20 cellular contexts compared by ENCODE assay signal in the genomic region with DNA sequence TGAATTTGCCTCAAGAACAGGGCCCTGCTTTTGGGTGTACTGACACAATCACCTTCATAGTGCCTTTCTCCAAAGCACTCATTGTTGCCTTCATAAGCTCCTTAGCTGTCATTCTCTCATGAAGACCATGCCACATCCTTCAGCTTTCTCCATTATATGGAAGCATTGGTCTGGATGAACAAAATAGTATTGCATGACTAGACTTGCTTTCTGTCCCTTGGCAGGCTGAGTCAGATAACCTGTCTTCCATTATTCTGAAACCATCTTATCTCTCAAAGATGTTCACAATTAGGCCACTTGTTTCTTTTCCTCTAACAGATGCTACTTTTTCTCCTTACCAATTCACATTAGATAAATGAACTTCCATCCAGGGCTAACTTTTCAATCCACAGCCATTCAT.
A peak's percentile ranks its signal among the peaks of the same experiment; 100 is the strongest.
DNase-seq lines count a peak whose midpoint lies in the region; ATAC-seq and TF ChIP-seq lines count a peak whose summit lies in the region.
"Had no signal": no experiment of that assay in that cellular context is flagged by ENCODE, and none has a peak within 500 bp of the region (broad histone marks: within the 10 kb centered on the region; RNA-seq: fewer than 3 reads in every experiment).

No MANE protein-coding gene starts in this region.

- TF ChIP-seq POLR2A in breast epithelium (IDR thresholded peaks at IDR 0.05): no peak

- no peak overlapping the region for H3K9ac ChIP-seq in mammary epithelial cell (ENCODE audit: insufficient read depth, low read length)
- H3K9ac ChIP-seq: BLaER1 treated with 17β-estradiol and CSF1 and Interleukin-3, amounts not matched to agents 10 nM and 100 nM had no signal

- no peak overlapping the region for H3K4me3 ChIP-seq in mammary epithelial cell (replicated peaks in 1 of 3; ENCODE audit: insufficient read depth in 1 of 3, low read depth in 2 of 3, low read length in 3 of 3)
- H3K4me3 ChIP-seq in breast epithelium: no peak overlapping the region
- no peak overlapping the region for H3K4me3 ChIP-seq in epithelial cell of esophagus (ENCODE audit: low read length)
- H3K4me3 ChIP-seq: A549; BLaER1 treated with 17β-estradiol and CSF1 and Interleukin-3, amounts not matched to agents 10 nM and 100 nM; GM12878 had no signal

- peaks cover 0 to 13% (median 0%) of the 10 kb centered on the region in 3 donors for H3K36me3 Mint-ChIP-seq in immature natural killer cell
- H3K36me3 Mint-ChIP-seq: CD8-positive, alpha-beta T cell had no signal

- in situ Hi-C loops in mammary epithelial cell (cut with MboI; ENCODE audit: low sequenced_read_pairs in 2 of 2): no loop called here

- H3K36me3 ChIP-seq in mammary epithelial cell (ENCODE audit: insufficient read depth, low read length) (no peaks in the 10 kb centered on the region), breast epithelium (no peaks in the 10 kb centered on the region)
- H3K36me3 ChIP-seq: BLaER1 treated with 17β-estradiol and CSF1 and Interleukin-3, amounts not matched to agents 10 nM and 100 nM had no signal

- no peak for ATAC-seq in GM19035 (IDR thresholded peaks at IDR 0.05; ENCODE audit: unreplicated experiment)
- ATAC-seq: A549; CD8-positive, alpha-beta T cell; GM12878 had no signal

- H3K4me1 ChIP-seq in mammary epithelial cell (ENCODE audit: insufficient read depth, low read length) (peaks cover 14% of the 10 kb centered on the region), breast epithelium (no peaks in the 10 kb centered on the region)
- H3K4me1 ChIP-seq: A549, Caco-2 had no signal

- no peaks in the 10 kb centered on the region for H4K20me1 ChIP-seq in mammary epithelial cell (ENCODE audit: insufficient read depth, low read length)
- H4K20me1 ChIP-seq: BLaER1 treated with 17β-estradiol and CSF1 and Interleukin-3, amounts not matched to agents 10 nM and 100 nM had no signal

- TF ChIP-seq CTCF in mammary epithelial cell (conservative IDR thresholded peaks at IDR 0.05 in 1 of 2, IDR thresholded peaks at IDR 0.05 in 1 of 2; ENCODE audit: extremely low read depth in 1 of 2, insufficient read depth in 1 of 2, low read depth in 1 of 2, low read length in 2 of 2): no peak
- TF ChIP-seq CTCF in breast epithelium (IDR thresholded peaks at IDR 0.05): no peak
- no peak for TF ChIP-seq CTCF in epithelial cell of esophagus (IDR thresholded peaks at IDR 0.05; ENCODE audit: insufficient read depth, low read depth, low read length, missing control alignments)

- CTCF ChIA-PET in mammary epithelial cell (lab: Charles Lee; ENCODE audit: low non-redundant PET): interaction anchor here (0.5 kb wide), 1 partner anchor 1858 kb away, joined by 3 read pairs; no protein-coding TSS in a partner anchor

- H3K4me3 Mint-ChIP-seq in immature natural killer cell: no peak overlapping the region
- H3K4me3 Mint-ChIP-seq: B cell; CD4-positive, alpha-beta T cell; CD8-positive, alpha-beta T cell had no signal

- H3K4me1 Mint-ChIP-seq in immature natural killer cell: peaks cover 37 to 55% of the 10 kb centered on the region in 2 donors
- H3K4me1 Mint-ChIP-seq: B cell had no signal

- H3K27ac ChIP-seq in mammary epithelial cell (ENCODE audit: insufficient read depth, low read depth, low read length) (no peak overlapping the region), breast epithelium (no peak overlapping the region)
- H3K27ac ChIP-seq: 22Rv1; A549; BLaER1 treated with 17β-estradiol and CSF1 and Interleukin-3, amounts not matched to agents 10 nM and 100 nM; C4-2B had no signal

- no peaks in the 10 kb centered on the region for H3K79me2 ChIP-seq in mammary epithelial cell (ENCODE audit: insufficient read depth, low read length)

- peaks cover 0 to 2% (median 0%) of the 10 kb centered on the region in 3 donors for H3K27me3 Mint-ChIP-seq in immature natural killer cell (ENCODE audit: low read depth in 3 of 3)
- H3K27me3 Mint-ChIP-seq: B cell; CD4-positive, alpha-beta T cell had no signal

- dilution Hi-C loops in mammary epithelial cell (cut with HindIII; ENCODE audit: low sequenced_read_pairs): no loop called here

- peak overlapping the region in 5 of 6 donors; percentile 7 to 56 (median 52) for H3K27ac Mint-ChIP-seq in immature natural killer cell
- H3K27ac Mint-ChIP-seq: B cell; CD4-positive, alpha-beta T cell; CD8-positive, alpha-beta T cell had no signal

- H3K27me3 ChIP-seq in mammary epithelial cell (ENCODE audit: insufficient read depth, low read length) (no peaks in the 10 kb centered on the region), breast epithelium (no peaks in the 10 kb centered on the region)
- H3K27me3 ChIP-seq: BLaER1 treated with 17β-estradiol and CSF1 and Interleukin-3, amounts not matched to agents 10 nM and 100 nM had no signal

- H3K4me2 ChIP-seq in mammary epithelial cell (ENCODE audit: insufficient read depth, low read depth, low read length): peak overlapping the region; percentile 15
- H3K4me2 ChIP-seq: A549; BLaER1 treated with 17β-estradiol and CSF1 and Interleukin-3, amounts not matched to agents 10 nM and 100 nM had no signal

- peaks cover 0 to 14% (median 0%) of the 10 kb centered on the region in 6 donors for H3K9me3 Mint-ChIP-seq in immature natural killer cell

- BruUV-seq in mammary epithelial cell (replicated peaks; lab: Mats Ljungman, UMichigan): no TSS peak

- intact Hi-C loops in mammary epithelial cell (cut with micrococcal nuclease) (loop anchor here (10.0 kb wide), 1 partner anchor 289 kb away; no protein-coding TSS in a partner anchor), breast epithelium (cut with DNase I; ENCODE audit: low total_unique reads) (no loop called here)

- DNase-seq in mammary epithelial cell (peak; percentile 38), breast epithelium (ENCODE audit: low spot score in 2 of 2) (no peak), epithelial cell of esophagus (ENCODE audit: low read depth) (peak; percentile 64), immature natural killer cell (no peak)
- DNase-seq in activated CD8-positive, alpha-beta memory T cell treated with anti-CD3 and anti-CD28 coated beads, Interleukin-2, amount 50 U/mL, for 48 hours: no peak
- DNase-seq: AML-193; Caco-2; Calu3; CD4-positive, alpha-beta T cell; CD8-positive, alpha-beta T cell; DMS79 treated with DMSO at 0.1 percent for 48 hours; EL; GDM1 had no signal

- H3K9me3 ChIP-seq in mammary epithelial cell (replicated peaks; ENCODE audit: insufficient read depth, low read length): peaks cover 3% of the 10 kb centered on the region
- H3K9me3 ChIP-seq in breast epithelium: no peaks in the 10 kb centered on the region
- H3K9me3 ChIP-seq: A549, Caco-2 had no signal

- H2AFZ ChIP-seq in mammary epithelial cell (ENCODE audit: low read depth, low read length): peak overlapping the region; percentile 15

Comparison
In these comparisons a context has a peak if more than half of its experiments do, and no peak if none do; other contexts are left out.
1. DNase-seq: peak in mammary epithelial cell (single experiment) and epithelial cell of esophagus (single experiment); none in breast epithelium (0 of 2), immature natural killer cell (0 of 3) and activated CD8-positive, alpha-beta memory T cell treated with anti-CD3 and anti-CD28 coated beads, Interleukin-2, amount 50 U/mL, for 48 hours (single experiment).